8 cellular contexts compared by ENCODE assay signal in the genomic region with DNA sequence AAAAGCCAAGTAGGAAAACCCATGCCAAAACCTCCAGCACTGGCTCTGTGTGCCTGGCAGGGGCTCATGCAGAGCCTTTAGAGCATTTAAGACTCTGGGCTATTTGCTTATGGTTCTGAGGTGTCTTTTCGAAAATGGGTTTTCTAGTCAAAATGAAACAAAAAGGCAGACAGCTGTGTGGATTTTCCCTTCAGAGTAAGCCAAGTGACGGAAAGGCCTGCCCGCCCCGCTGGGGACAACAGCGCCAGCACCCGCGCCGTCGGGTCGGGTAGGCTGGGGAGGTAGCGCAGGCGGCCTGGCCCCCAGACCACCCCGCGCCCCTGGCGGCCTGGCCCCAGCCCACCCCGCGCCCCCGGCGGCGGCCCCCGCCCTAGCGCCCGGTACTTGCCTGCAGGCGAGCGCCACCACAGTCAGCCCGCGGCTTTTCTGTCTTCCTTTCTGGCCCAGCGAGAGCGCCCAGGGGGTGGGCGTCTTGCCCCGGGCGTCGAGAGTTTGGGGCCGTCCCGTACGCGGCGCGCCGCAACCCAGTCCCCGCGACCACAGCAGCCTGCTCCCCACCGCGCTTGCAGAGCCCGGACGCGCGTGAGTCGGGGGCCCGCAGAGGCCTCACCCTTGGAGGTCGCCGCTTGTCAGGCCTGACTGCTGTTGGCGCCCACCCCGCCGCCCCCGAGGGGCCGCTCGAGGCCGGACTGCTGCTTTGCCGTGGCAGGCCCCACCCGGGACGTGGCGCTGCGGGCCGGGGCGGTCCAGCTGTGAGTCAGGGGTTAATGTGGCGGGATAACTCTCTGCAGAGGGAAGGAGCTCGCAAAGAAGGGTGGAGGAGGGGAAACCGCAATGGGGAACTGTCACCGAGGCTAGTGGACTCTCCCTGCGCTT. TPM values are rescaled to one million over a fixed set of nuclear protein-coding genes. Genes with fewer than 3 reads are reported as not detected.
DNase-seq lines count a peak whose midpoint lies in the region; ATAC-seq and TF ChIP-seq lines count a peak whose summit lies in the region.

A gene with protein sequence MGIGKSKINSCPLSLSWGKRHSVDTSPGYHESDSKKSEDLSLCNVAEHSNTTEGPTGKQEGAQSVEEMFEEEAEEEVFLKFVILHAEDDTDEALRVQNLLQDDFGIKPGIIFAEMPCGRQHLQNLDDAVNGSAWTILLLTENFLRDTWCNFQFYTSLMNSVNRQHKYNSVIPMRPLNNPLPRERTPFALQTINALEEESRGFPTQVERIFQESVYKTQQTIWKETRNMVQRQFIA (minus strand): TSS at position 771 of the 876 bp plus-strand sequence. CDS start 21,223 bp downstream, outside the sequence.

- H3F3A ChIP-seq in SU-DHL-6 (ENCODE audit: insufficient read depth): peaks cover 11% of the 10 kb centered on the region; the same call in 1 of the 2 replicates

- peak within 1 kb of the TSS; percentile 80 for H2AFZ ChIP-seq in SU-DHL-6 (ENCODE audit: low read depth, low read length, severe bottlenecking)

- no peaks in the 10 kb centered on the region for H3K9me2 ChIP-seq in SU-DHL-6 (replicated peaks; ENCODE audit: insufficient read depth, low read length)

- H3K9me3 ChIP-seq in BE2C (no peaks in the 10 kb centered on the region), SU-DHL-6 (ENCODE audit: insufficient read depth, low read length) (no peaks in the 10 kb centered on the region)

- H3K27me3 ChIP-seq in BE2C (no peaks in the 10 kb centered on the region), SU-DHL-6 (ENCODE audit: low read length) (no peaks in the 10 kb centered on the region)

- TF ChIP-seq CTCF in BE2C (IDR thresholded peaks at IDR 0.05; ENCODE audit: low read depth, low read length): 0 out of 2 replicates have a peak, but pooled peaks have one; percentile 0
- TF ChIP-seq CTCF in SU-DHL-6 (IDR thresholded peaks at IDR 0.05; ENCODE audit: insufficient read depth, low read length, poor library complexity, severe bottlenecking): peak; percentile 13
- TF ChIP-seq CTCF in retinal pigment epithelial cell (conservative IDR thresholded peaks at IDR 0.05; ENCODE audit: low read depth, low read length): peak; percentile 12

- DNase-seq in BE2C (peak; percentile 44), amniotic epithelial cell (ENCODE audit: low read depth) (peak; percentile 60), hepatic stellate cell (ENCODE audit: low spot score) (peak; percentile 70), retinal pigment epithelial cell (ENCODE audit: low read depth) (no peak), HPDE6-E6E7 (ENCODE audit: extremely low spot score) (no peak)

- peak within 1 kb of the TSS; percentile 65 for H3K4me2 ChIP-seq in SU-DHL-6 (ENCODE audit: low read depth, low read length, poor library complexity, severe bottlenecking)

- peak within 1 kb of the TSS; percentile 59 for H3K9ac ChIP-seq in SU-DHL-6 (ENCODE audit: low read length)

- no peaks in the 10 kb centered on the region; the same call in 1 of the 2 replicates for H3K79me2 ChIP-seq in SU-DHL-6 (ENCODE audit: insufficient read depth, low read length)

- H3K4me1 ChIP-seq in BE2C: no peaks in the 10 kb centered on the region

- H4K20me1 ChIP-seq in SU-DHL-6 (ENCODE audit: low read depth, low read length): no peaks in the 10 kb centered on the region

- no peak within 1 kb of the TSS for H3K27ac ChIP-seq in SU-DHL-6 (ENCODE audit: low read depth, low read length)

- H3K4me3 ChIP-seq in BE2C (ENCODE audit: low read depth, low read length) (peak within 1 kb of the TSS; percentile 54), SU-DHL-6 (ENCODE audit: insufficient read depth, low read length, poor library complexity, severe bottlenecking) (peak within 1 kb of the TSS; percentile 46), retinal pigment epithelial cell (ENCODE audit: low read length) (peak within 1 kb of the TSS; percentile 62)

- peak; percentile 74 for ATAC-seq in GM19035 (IDR thresholded peaks at IDR 0.05; ENCODE audit: unreplicated experiment)
- peak; percentile 75 for ATAC-seq in HG03159 (IDR thresholded peaks at IDR 0.05; ENCODE audit: unreplicated experiment)

- H3K36me3 ChIP-seq in BE2C (peaks cover 3% of the 10 kb centered on the region), SU-DHL-6 (ENCODE audit: low read length) (no peaks in the 10 kb centered on the region)

RNA-seq across cellular contexts. Expression of the gene that starts here (rescaled TPM):
- not detected for polyA plus RNA-seq in BE2C (2012; ENCODE audit: insufficient read depth, insufficient read length, low read depth)

Comparison
In these comparisons a context has a peak if more than half of its experiments do, and no peak if none do; other contexts are left out.
1. DNase-seq: peak in BE2C (single experiment), amniotic epithelial cell (single experiment) and hepatic stellate cell (single experiment); none in retinal pigment epithelial cell (single experiment) and HPDE6-E6E7 (single experiment).
2. Peak in every context shown above with its lines, with median percentiles within 50 percentile points of each other: H3K4me3 ChIP-seq and CTCF ChIP-seq.